Comparison of ENCODE assay signal across 22 cellular contexts in genomic region chr2:240719676-240720545, GRCh38. TPM values are rescaled to one million over a fixed set of nuclear protein-coding genes. Genes with fewer than 3 reads are reported as not detected.
"Had no signal": no experiment of that assay in that cellular context is flagged by ENCODE, and none has a peak within 500 bp of the region (broad histone marks: within the 10 kb centered on the region; RNA-seq: fewer than 3 reads in every experiment).

No MANE protein-coding gene starts in this region.

- H3K9me3 ChIP-seq: SK-N-SH had no signal

- DNase-seq: Karpas-422, KG1, MM.1S, NCI-H1092 treated with DMSO at 0.1 percent for 48 hours, NCI-H1436, NCI-H187, NCI-H2029, NCI-H2081 treated with DMSO at 0.1 percent for 48 hours, NCI-H2171, NCI-H226, NCI-H446, NCI-H510A, NCI-H524 treated with DMSO at 0.1 percent for 48 hours, NCI-H69, NCI-H774, RPMI8226, SHP77, SK-N-SH, SW 1271 had no signal

RNA-seq across cellular contexts. Expression of gene AQP12A, which starts 28.2 kb away (rescaled TPM):
- total RNA-seq: HT-29, M059J, SK-MEL-5 had no signal
- polyA plus RNA-seq: SK-N-SH had no signal

RNA-seq across cellular contexts. Expression of gene AQP12B, which starts 37.2 kb away (rescaled TPM):
- total RNA-seq: HT-29, M059J, SK-MEL-5 had no signal
- polyA plus RNA-seq: SK-N-SH had no signal
